In the genomic region with DNA sequence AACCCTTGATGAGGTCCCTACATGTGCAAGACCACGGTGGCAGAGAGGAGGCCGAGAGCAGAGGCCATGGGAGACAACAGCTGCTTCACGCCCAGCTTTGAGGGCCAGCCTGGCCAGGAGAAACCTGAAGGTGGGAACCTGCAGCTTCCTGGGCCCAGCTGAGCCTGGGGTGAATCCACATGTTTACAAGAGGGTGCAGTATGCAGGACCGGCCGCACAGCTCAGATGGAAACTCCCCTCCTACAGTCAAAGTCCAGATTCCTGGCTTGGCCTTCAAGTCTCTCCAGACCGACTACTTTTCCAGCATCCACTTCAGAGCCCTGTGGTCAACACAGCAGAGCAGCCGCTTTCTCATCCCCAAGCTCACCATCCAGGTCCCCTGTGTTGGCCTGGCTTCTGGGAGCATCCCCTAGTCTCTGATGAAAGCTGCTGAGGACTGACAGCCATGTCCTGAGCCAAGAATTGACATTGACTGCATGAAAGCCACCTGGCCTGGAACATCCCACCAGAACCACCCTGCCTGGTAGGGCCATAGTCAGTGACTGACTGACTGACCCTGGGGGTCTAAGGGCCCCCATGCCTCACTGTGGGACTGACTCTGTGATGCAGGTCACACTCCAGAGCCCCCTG, we compare ENCODE assay signal across 21 cellular contexts. TPM values are rescaled to one million over a fixed set of nuclear protein-coding genes. Genes with fewer than 3 reads are reported as not detected.
DNase-seq lines count a peak whose midpoint lies in the region; ATAC-seq and TF ChIP-seq lines count a peak whose summit lies in the region.
"Had no signal": no experiment of that assay in that cellular context is flagged by ENCODE, and none has a peak within 500 bp of the region (broad histone marks: within the 10 kb centered on the region; RNA-seq: fewer than 3 reads in every experiment).

No MANE protein-coding gene starts in this region.

- no peak overlapping the region; the same call in 2 of the 3 replicates for H2BK15ac ChIP-seq in IMR-90 (ENCODE audit: low read depth, low read length)

- CTCF ChIA-PET in A673 (lab: Charles Lee) (no interaction called here), IMR-90 (lab: Yijun Ruan, JAX) (no interaction called here)

- no peak overlapping the region for H4K8ac ChIP-seq in IMR-90 (ENCODE audit: low read depth in 2 of 2, low read length in 2 of 2)

- no peak for TF ChIP-seq RAD21 in IMR-90 (IDR thresholded peaks at IDR 0.05; ENCODE audit: low read length)

- no peak for ATAC-seq in IMR-90 (ENCODE audit: low read depth)
- ATAC-seq in omental fat pad (ENCODE audit: low FRiP score) = peak; percentile 37
- no peak for ATAC-seq in GM21717 (IDR thresholded peaks at IDR 0.05; ENCODE audit: unreplicated experiment)

- in situ Hi-C loops in IMR-90 (cut with MboI; ENCODE audit: low sequenced_read_pairs) = no loop called here

- no peak overlapping the region for H4K91ac ChIP-seq in IMR-90 (ENCODE audit: insufficient read depth, low read depth, low read length)

- no peak overlapping the region for H3K14ac ChIP-seq in IMR-90 (replicated peaks; ENCODE audit: low read depth, low read length)

- TF ChIP-seq POLR2A in IMR-90 (IDR thresholded peaks at IDR 0.05; ENCODE audit: low read depth, low read length) = no peak

- H4K20me1 ChIP-seq in IMR-90 (ENCODE audit: insufficient read depth, low read length) = no peaks in the 10 kb centered on the region
- H4K20me1 ChIP-seq: BLaER1 had no signal

- H2BK5ac ChIP-seq in IMR-90 (ENCODE audit: low read depth, low read length, poor library complexity, severe bottlenecking) = no peak overlapping the region

- intact Hi-C loops in A673 (cut with micrococcal nuclease; ENCODE audit: unreplicated experiment) = no loop called here
- intact Hi-C loops in IMR-90 (cut with micrococcal nuclease) = no loop called here

- H3K79me1 ChIP-seq in IMR-90 (ENCODE audit: low read depth in 1 of 2, low read length in 2 of 2) = no peaks in the 10 kb centered on the region

- no peak overlapping the region for H3K9ac ChIP-seq in IMR-90 (ENCODE audit: low read depth, low read length)
- H3K9ac ChIP-seq: BLaER1 had no signal

- H3K9me1 ChIP-seq in IMR-90 (ENCODE audit: insufficient read depth, low read length) = peaks cover 5% of the 10 kb centered on the region; the same call in 1 of the 2 replicates

- BruUV-seq in A673 (replicated peaks; lab: Mats Ljungman, UMichigan) = no TSS peak
- no TSS peak for BruUV-seq in IMR-90 (replicated peaks; lab: Mats Ljungman, UMichigan)

- peak overlapping the region; percentile 44; the same call in 1 of the 2 replicates for H2AK5ac ChIP-seq in IMR-90 (ENCODE audit: low read depth, low read length)

- DNase-seq in A673 (ENCODE audit: low spot score) (no peak), IMR-90 (no peak), islet precursor cell (peak; percentile 38), omental fat pad (ENCODE audit: low spot score) (no peak), NCI-H2081 treated with DMSO at 0.1 percent for 48 hours (lab: John Stamatoyannopoulos, UW) (no peak), NCI-H146 (lab: John Stamatoyannopoulos, UW) (no peak)
- DNase-seq: 8988T; CD4-positive, CD25-positive, alpha-beta regulatory T cell; DMS53; HCEC 1CT; KBM-7; MV-4-11; NCI-H1694; NCI-H2029 treated with DMSO at 0.1 percent for 48 hours; NCI-H2227 treated with DMSO at 0.1 percent for 48 hours; NCI-H526 treated with DMSO at 0.1 percent for 48 hours; Right ventricle myocardium superior; RPMI8226 had no signal

- H3K36me3 ChIP-seq in A673 (ENCODE audit: insufficient read depth, low read length, poor library complexity, severe bottlenecking) = no peaks in the 10 kb centered on the region
- no peaks in the 10 kb centered on the region for H3K36me3 ChIP-seq in IMR-90 (ENCODE audit: control insufficient read depth, insufficient read depth, low read length)
- H3K36me3 ChIP-seq: BLaER1, SJSA1 had no signal

- H3K56ac ChIP-seq in IMR-90 (ENCODE audit: extremely low read depth, insufficient read depth, low read length) = no peak overlapping the region

- H2BK20ac ChIP-seq in IMR-90 (ENCODE audit: low read depth, low read length) = no peak overlapping the region

- no peak overlapping the region for H3K18ac ChIP-seq in IMR-90 (ENCODE audit: low read depth, low read length)

- H3K4me3 ChIP-seq in A673 (ENCODE audit: low read depth, low read length, poor library complexity, severe bottlenecking) (no peak overlapping the region), IMR-90 (ENCODE audit: insufficient read depth, low read depth, low read length) (no peak overlapping the region)
- H3K4me3 ChIP-seq: BLaER1, SJSA1 had no signal

- no peaks in the 10 kb centered on the region for H3K9me3 ChIP-seq in A673 (ENCODE audit: low read depth, low read length, poor library complexity, severe bottlenecking)
- peaks cover 2% of the 10 kb centered on the region; the same call in 1 of the 2 replicates for H3K9me3 ChIP-seq in IMR-90 (ENCODE audit: control insufficient read depth, insufficient read depth, low read length)
- H3K9me3 ChIP-seq: BLaER1 had no signal

- H3K27me3 ChIP-seq in A673 (replicated peaks; ENCODE audit: insufficient read depth, low read depth, low read length, poor library complexity) = no peaks in the 10 kb centered on the region
- H3K27me3 ChIP-seq in IMR-90 (ENCODE audit: control insufficient read depth, insufficient read depth, low read length) = peaks cover 4% of the 10 kb centered on the region
- H3K27me3 ChIP-seq: BLaER1, SJSA1 had no signal

- H3K4me1 ChIP-seq in A673 (ENCODE audit: insufficient read depth, low read length, poor library complexity, severe bottlenecking) (peaks cover 48% of the 10 kb centered on the region), IMR-90 (ENCODE audit: control insufficient read depth, insufficient read depth, low read length) (no peaks in the 10 kb centered on the region)

- 85% methylated on average over 4 of the region's 7 CpGs; no CpG with 5 or more reads in 1 of the 2 experiments for WGBS in IMR-90 (ENCODE audit: extremely low coverage in 2 of 2, insufficient read length in 1 of 2), 2 experiments

- H3K4ac ChIP-seq in IMR-90 (ENCODE audit: low read depth, low read length) = peak overlapping the region; percentile 0; the same call in 1 of the 2 replicates

- H3K27ac ChIP-seq in A673 (ENCODE audit: low read depth, low read length, poor library complexity, severe bottlenecking) (peak overlapping the region; percentile 84), IMR-90 (ENCODE audit: insufficient read depth, low read length) (no peak overlapping the region)
- H3K27ac ChIP-seq: BLaER1, SJSA1 had no signal

- H3K4me2 ChIP-seq in IMR-90 (ENCODE audit: low read depth, low read length) = no peak overlapping the region
- H3K4me2 ChIP-seq: BLaER1 had no signal

- dilution Hi-C loops in IMR-90 (cut with HindIII; ENCODE audit: low sequenced_read_pairs, unreplicated experiment) = no loop called here

- peak overlapping the region; percentile 54 for H2AFZ ChIP-seq in IMR-90 (replicated peaks; ENCODE audit: low read length, poor library complexity)

- TF ChIP-seq CTCF in A673 (conservative IDR thresholded peaks at IDR 0.05; ENCODE audit: low read depth, low read length) (no peak), IMR-90 (conservative IDR thresholded peaks at IDR 0.05; ENCODE audit: low read depth, low read length) (no peak), omental fat pad (IDR thresholded peaks at IDR 0.05) (no peak)

- POLR2A ChIA-PET in A673 (lab: Charles Lee; ENCODE audit: low non-redundant PET) (interaction anchor here (0.6 kb wide), 1 partner anchor 53 kb away, joined by 11 read pairs; no protein-coding TSS in a partner anchor), IMR-90 (lab: Charles Lee; ENCODE audit: unreplicated experiment) (no interaction called here)

- no peak overlapping the region for H2BK120ac ChIP-seq in IMR-90 (ENCODE audit: low read depth, low read length)

- no peak overlapping the region for H2AK9ac ChIP-seq in IMR-90 (replicated peaks; ENCODE audit: low read depth, low read length, poor library complexity)

- no peak overlapping the region for H4K5ac ChIP-seq in IMR-90 (ENCODE audit: low read depth, low read length)

- H3K23ac ChIP-seq in IMR-90 (ENCODE audit: low read depth, low read length) = no peak overlapping the region

TF ChIP-seq in IMR-90, 13 proteins besides CTCF, POLR2A, EP300 and RAD21:
- no peak for TF ChIP-seq RCOR1 (IDR thresholded peaks at IDR 0.05; ENCODE audit: insufficient replicate concordance, low read length)
- TF ChIP-seq RFX5 (IDR thresholded peaks at IDR 0.05; ENCODE audit: low read depth, low read length) = no peak
- TF ChIP-seq MAZ (IDR thresholded peaks at IDR 0.05; ENCODE audit: borderline replicate concordance, low read depth, low read length) = no peak
- no peak for TF ChIP-seq MAFK (IDR thresholded peaks at IDR 0.05; ENCODE audit: low read depth, low read length)

RNA-seq across cellular contexts. Expression of gene CCND1, which starts 39.5 kb away (rescaled TPM):
- total RNA-seq in A673 (2021) (2,517 and 2,519 TPM in 2 replicates), IMR-90 (2012; rRNA removed) (717 and 748 TPM in 2 replicates), omental fat pad (100 to 1,000 TPM in 1 of 4 donors, 10 to 100 TPM in 3; 40.3 to 216 (median 58.2) TPM)
- 481 and 872 TPM in 2 replicates for polyA plus RNA-seq in IMR-90 (2012; rRNA removed)
- polyA plus RNA-seq in IMR-90 (2012; cell fraction: cytosol; rRNA removed) = 498 and 688 TPM in 2 replicates
- polyA plus RNA-seq in IMR-90 (2012; cell fraction: nucleus; rRNA removed; ENCODE audit: low replicate concordance) = 405 and 823 TPM in 2 replicates
